In genomic region chr2:241379481-241380480, GRCh38 we compare ENCODE assay signal across 16 cellular contexts. TPM values are rescaled to one million over a fixed set of nuclear protein-coding genes. Genes with fewer than 3 reads are reported as not detected.
DNase-seq lines count a peak whose midpoint lies in the region; ATAC-seq and TF ChIP-seq lines count a peak whose summit lies in the region.
"Had no signal": no experiment of that assay in that cellular context is flagged by ENCODE, and none has a peak within 500 bp of the region (broad histone marks: within the 10 kb centered on the region; RNA-seq: fewer than 3 reads in every experiment).

No MANE protein-coding gene starts in this region.

- no peak for TF ChIP-seq POLR2A in IMR-90 (IDR thresholded peaks at IDR 0.05; ENCODE audit: low read depth, low read length)
- TF ChIP-seq POLR2A in upper lobe of left lung (IDR thresholded peaks at IDR 0.05) = no peak

- no peak overlapping the region for H2AFZ ChIP-seq in IMR-90 (replicated peaks; ENCODE audit: low read length, poor library complexity)

- peak overlapping the region; percentile 23; the same call in 1 of the 3 replicates for H2BK15ac ChIP-seq in IMR-90 (ENCODE audit: low read depth, low read length)

- peak overlapping the region; percentile 71 for H3K4ac ChIP-seq in IMR-90 (ENCODE audit: low read depth, low read length)

- dilution Hi-C loops in IMR-90 (cut with HindIII; ENCODE audit: low sequenced_read_pairs, unreplicated experiment) = no loop called here

- no TSS peak for BruUV-seq in IMR-90 (replicated peaks; lab: Mats Ljungman, UMichigan)

- peak overlapping the region; percentile 2; the same call in 1 of the 2 replicates for H3K27ac ChIP-seq in IMR-90 (ENCODE audit: insufficient read depth, low read length)
- peak overlapping the region in 3 of 4 donors; percentile 18 to 64 (median 52) for H3K27ac ChIP-seq in upper lobe of left lung
- H3K27ac ChIP-seq in naive thymus-derived CD4-positive, alpha-beta T cell (ENCODE audit: low read depth, low read length) = no peak overlapping the region
- H3K27ac ChIP-seq: epithelial cell of prostate had no signal

- CTCF ChIA-PET in IMR-90 (lab: Yijun Ruan, JAX) = interaction anchor here (0.8 kb wide), 1 partner anchor 13 kb away, joined by 3 read pairs; no protein-coding TSS in a partner anchor
- CTCF ChIA-PET in naive thymus-derived CD4-positive, alpha-beta T cell (lab: Charles Lee) = no interaction called here

- peak overlapping the region; percentile 57; the same call in 1 of the 2 replicates for H2AK5ac ChIP-seq in IMR-90 (ENCODE audit: low read depth, low read length)

- peaks cover 38 to 66% of the 10 kb centered on the region in 2 experiments for H3K79me1 ChIP-seq in IMR-90 (ENCODE audit: low read depth in 1 of 2, low read length in 2 of 2)

- H2AK9ac ChIP-seq in IMR-90 (replicated peaks; ENCODE audit: low read depth, low read length, poor library complexity) = no peak overlapping the region

- no peak for TF ChIP-seq RAD21 in IMR-90 (IDR thresholded peaks at IDR 0.05; ENCODE audit: low read length)

- H2BK20ac ChIP-seq in IMR-90 (ENCODE audit: low read depth, low read length) = peak overlapping the region; percentile 79

- TF ChIP-seq CTCF in IMR-90 (conservative IDR thresholded peaks at IDR 0.05; ENCODE audit: low read depth, low read length) = no peak
- no peak for TF ChIP-seq CTCF in choroid plexus epithelial cell (conservative IDR thresholded peaks at IDR 0.05; ENCODE audit: low read depth, low read length)
- TF ChIP-seq CTCF in upper lobe of left lung (IDR thresholded peaks at IDR 0.05) = no peak

- H3K36me3 Mint-ChIP-seq in naive thymus-derived CD4-positive, alpha-beta T cell = peaks cover 0 to 57% (median 12%) of the 10 kb centered on the region in 5 donors

- no CpG with 5 or more reads among the region's 9 CpGs for WGBS in IMR-90 (ENCODE audit: extremely low coverage in 2 of 2, insufficient read length in 1 of 2), 2 experiments
- WGBS in upper lobe of left lung, 2 donors = 84 to 87% methylated on average over 9 of the region's 9 CpGs

- DNase-seq in IMR-90 (peak; percentile 51), choroid plexus epithelial cell (ENCODE audit: low read depth) (peak; percentile 51), myocyte (ENCODE audit: low read depth) (peak; percentile 45), upper lobe of left lung (no peak), retina (no peak)
- DNase-seq in naive thymus-derived CD4-positive, alpha-beta T cell = no peak
- DNase-seq: activated CD4-positive, alpha-beta memory T cell treated with anti-CD3 and anti-CD28 coated beads for 36 hours; activated effector memory CD4-positive, alpha-beta T cell treated with Interleukin-2 at 50 U/mL for 16 hours; COR-L47; mucosa of descending colon; NCI-H1694; NCI-H526; SHP77 had no signal

- peak overlapping the region; percentile 64 for H3K14ac ChIP-seq in IMR-90 (replicated peaks; ENCODE audit: low read depth, low read length)

- peaks cover 22% of the 10 kb centered on the region; the same call in 1 of the 2 replicates for H4K20me1 ChIP-seq in IMR-90 (ENCODE audit: insufficient read depth, low read length)

- H4K91ac ChIP-seq in IMR-90 (ENCODE audit: insufficient read depth, low read depth, low read length) = 0 out of 2 replicates have a peak overlapping the region, but pooled peaks have one; percentile 4

- ATAC-seq in IMR-90 (ENCODE audit: low read depth) = peak; percentile 52
- peak in 1 of 2 donors; percentile 29 for ATAC-seq in upper lobe of left lung (ENCODE audit: low FRiP score in 2 of 2)
- ATAC-seq in naive thymus-derived CD4-positive, alpha-beta T cell = no peak
- ATAC-seq in GM21381 (IDR thresholded peaks at IDR 0.05; ENCODE audit: unreplicated experiment) = no peak
- ATAC-seq: mucosa of descending colon had no signal

- in situ Hi-C loops in IMR-90 (cut with MboI; ENCODE audit: low sequenced_read_pairs) = no loop called here

- H3K36me3 ChIP-seq in IMR-90 (ENCODE audit: control insufficient read depth, insufficient read depth, low read length) (peaks cover 13% of the 10 kb centered on the region), upper lobe of left lung (peaks cover 0 to 22% (median 4%) of the 10 kb centered on the region in 4 donors)
- peaks cover 0 to 5% (median 0%) of the 10 kb centered on the region in 3 experiments for H3K36me3 ChIP-seq in naive thymus-derived CD4-positive, alpha-beta T cell (ENCODE audit: control insufficient read depth in 2 of 3, insufficient read depth in 3 of 3, low read length in 3 of 3)

- H3K9me3 Mint-ChIP-seq in naive thymus-derived CD4-positive, alpha-beta T cell = no peaks in the 10 kb centered on the region
- H3K9me3 Mint-ChIP-seq: activated CD4-positive, alpha-beta memory T cell treated with anti-CD3 and anti-CD28 coated beads for 36 hours; stimulated activated naive CD8-positive, alpha-beta T cell treated with anti-CD3 and anti-CD28 coated beads, Interleukin-15, Interleukin-2, amounts not matched to agents 100 ng/mL and 50 ng/mL, for 24 hours had no signal

- POLR2A ChIA-PET in IMR-90 (lab: Charles Lee; ENCODE audit: unreplicated experiment) = no interaction called here
- POLR2A ChIA-PET in naive thymus-derived CD4-positive, alpha-beta T cell (lab: Charles Lee) = no interaction called here

- peak overlapping the region; percentile 71 for H2BK120ac ChIP-seq in IMR-90 (ENCODE audit: low read depth, low read length)

- TF ChIP-seq EP300 in upper lobe of left lung (IDR thresholded peaks at IDR 0.05) = no peak

- no peak overlapping the region for H3K4me3 Mint-ChIP-seq in naive thymus-derived CD4-positive, alpha-beta T cell
- H3K4me3 Mint-ChIP-seq: activated CD4-positive, alpha-beta memory T cell treated with anti-CD3 and anti-CD28 coated beads for 36 hours; stimulated activated naive CD8-positive, alpha-beta T cell treated with anti-CD3 and anti-CD28 coated beads, Interleukin-15, Interleukin-2, amounts not matched to agents 100 ng/mL and 50 ng/mL, for 24 hours had no signal

- H3K27me3 ChIP-seq in IMR-90 (ENCODE audit: control insufficient read depth, insufficient read depth, low read length) (no peaks in the 10 kb centered on the region), upper lobe of left lung (no peaks in the 10 kb centered on the region)
- H3K27me3 ChIP-seq in naive thymus-derived CD4-positive, alpha-beta T cell (ENCODE audit: control insufficient read depth in 2 of 2, insufficient read depth in 2 of 2, low read length in 2 of 2) = no peaks in the 10 kb centered on the region

- H3K56ac ChIP-seq in IMR-90 (ENCODE audit: extremely low read depth, insufficient read depth, low read length) = no peak overlapping the region

- H3K4me3 ChIP-seq in IMR-90 (ENCODE audit: insufficient read depth, low read depth, low read length) = no peak overlapping the region
- no peak overlapping the region for H3K4me3 ChIP-seq in choroid plexus epithelial cell (ENCODE audit: low read depth, low read length)
- no peak overlapping the region for H3K4me3 ChIP-seq in upper lobe of left lung
- H3K4me3 ChIP-seq in naive thymus-derived CD4-positive, alpha-beta T cell (ENCODE audit: low read length) = no peak overlapping the region
- H3K4me3 ChIP-seq: mucosa of descending colon had no signal

- H2BK5ac ChIP-seq in IMR-90 (ENCODE audit: low read depth, low read length, poor library complexity, severe bottlenecking) = peak overlapping the region; percentile 61

- H3K9ac ChIP-seq in IMR-90 (ENCODE audit: low read depth, low read length) = no peak overlapping the region

- H3K4me1 Mint-ChIP-seq in naive thymus-derived CD4-positive, alpha-beta T cell = peaks cover 0 to 5% (median 0%) of the 10 kb centered on the region in 7 donors

- H3K18ac ChIP-seq in IMR-90 (ENCODE audit: low read depth, low read length) = peak overlapping the region; percentile 48; the same call in 1 of the 2 replicates

- H4K5ac ChIP-seq in IMR-90 (ENCODE audit: low read depth, low read length) = no peak overlapping the region

- H4K8ac ChIP-seq in IMR-90 (ENCODE audit: low read depth in 2 of 2, low read length in 2 of 2) = peak overlapping the region in 1 of 2 experiments; percentile 51; a peak in 2 of 4 replicates

- H3K4me1 ChIP-seq in IMR-90 (ENCODE audit: control insufficient read depth, insufficient read depth, low read length) (peaks cover 17% of the 10 kb centered on the region), upper lobe of left lung (peaks cover 0 to 13% (median 5%) of the 10 kb centered on the region in 4 donors)
- no peaks in the 10 kb centered on the region for H3K4me1 ChIP-seq in naive thymus-derived CD4-positive, alpha-beta T cell (ENCODE audit: control insufficient read depth in 2 of 2, insufficient read depth in 2 of 2, low read length in 2 of 2)

- H3K4me2 ChIP-seq in IMR-90 (ENCODE audit: low read depth, low read length) = peak overlapping the region; percentile 71; the same call in 1 of the 2 replicates

- H3K9me3 ChIP-seq in IMR-90 (ENCODE audit: control insufficient read depth, insufficient read depth, low read length) (no peaks in the 10 kb centered on the region), upper lobe of left lung (no peaks in the 10 kb centered on the region)
- no peaks in the 10 kb centered on the region for H3K9me3 ChIP-seq in naive thymus-derived CD4-positive, alpha-beta T cell (ENCODE audit: control insufficient read depth in 2 of 3, low read length in 3 of 3)
- H3K9me3 ChIP-seq: mucosa of descending colon had no signal

- peaks cover 27% of the 10 kb centered on the region for H3K9me1 ChIP-seq in IMR-90 (ENCODE audit: insufficient read depth, low read length)

- no peaks in the 10 kb centered on the region for H3K27me3 Mint-ChIP-seq in naive thymus-derived CD4-positive, alpha-beta T cell
- H3K27me3 Mint-ChIP-seq: activated CD4-positive, alpha-beta memory T cell treated with anti-CD3 and anti-CD28 coated beads for 36 hours; stimulated activated naive CD8-positive, alpha-beta T cell treated with anti-CD3 and anti-CD28 coated beads, Interleukin-15, Interleukin-2, amounts not matched to agents 100 ng/mL and 50 ng/mL, for 24 hours had no signal

- no peak overlapping the region for H3K27ac Mint-ChIP-seq in naive thymus-derived CD4-positive, alpha-beta T cell
- H3K27ac Mint-ChIP-seq: activated CD4-positive, alpha-beta memory T cell treated with anti-CD3 and anti-CD28 coated beads for 36 hours; stimulated activated naive CD8-positive, alpha-beta T cell treated with anti-CD3 and anti-CD28 coated beads, Interleukin-15, Interleukin-2, amounts not matched to agents 100 ng/mL and 50 ng/mL, for 24 hours had no signal

- intact Hi-C loops in IMR-90 (cut with micrococcal nuclease) = loop anchor here (5.0 kb wide), 1 partner anchor 33 kb away; no protein-coding TSS in a partner anchor
- intact Hi-C loops in naive thymus-derived CD4-positive, alpha-beta T cell (cut with micrococcal nuclease) = no loop called here

- H3K23ac ChIP-seq in IMR-90 (ENCODE audit: low read depth, low read length) = peak overlapping the region; percentile 76

RNA-seq across cellular contexts. Expression of gene FARP2, which starts 23.7 kb away (rescaled TPM):
- total RNA-seq in IMR-90 (2012; rRNA removed) = 30.8 and 38.6 TPM in 2 replicates
- 15.5 and 17.1 TPM in 2 replicates for polyA plus RNA-seq in IMR-90 (2012; rRNA removed)
- 7.2 and 7.7 TPM in 2 replicates for polyA plus RNA-seq in IMR-90 (2012; cell fraction: cytosol; rRNA removed)
- polyA plus RNA-seq in IMR-90 (2012; cell fraction: nucleus; rRNA removed; ENCODE audit: low replicate concordance) = 15.5 and 22.7 TPM in 2 replicates
- total RNA-seq in myocyte = 28.7 and 32.7 TPM in 2 replicates
- 25.3 TPM for polyA plus RNA-seq in myocyte (2012)
- total RNA-seq in upper lobe of left lung = 10 to 100 TPM; 33.4 to 96.4 (median 42.2) TPM
- 10 to 100 TPM; 12.4 to 31.0 (median 22.1) TPM for total RNA-seq in naive thymus-derived CD4-positive, alpha-beta T cell
- polyA plus RNA-seq in naive thymus-derived CD4-positive, alpha-beta T cell = 1 to 10 TPM; 6.2 to 7.2 TPM

Comparison
In these comparisons a context has a peak if more than half of its experiments do, and no peak if none do; other contexts are left out.
1. DNase-seq: peak in IMR-90 (single experiment), choroid plexus epithelial cell (single experiment) and myocyte (single experiment); none in upper lobe of left lung (0 of 2), naive thymus-derived CD4-positive, alpha-beta T cell (0 of 9) and retina (single experiment).